10 cellular contexts compared by ENCODE assay signal in the genomic region with DNA sequence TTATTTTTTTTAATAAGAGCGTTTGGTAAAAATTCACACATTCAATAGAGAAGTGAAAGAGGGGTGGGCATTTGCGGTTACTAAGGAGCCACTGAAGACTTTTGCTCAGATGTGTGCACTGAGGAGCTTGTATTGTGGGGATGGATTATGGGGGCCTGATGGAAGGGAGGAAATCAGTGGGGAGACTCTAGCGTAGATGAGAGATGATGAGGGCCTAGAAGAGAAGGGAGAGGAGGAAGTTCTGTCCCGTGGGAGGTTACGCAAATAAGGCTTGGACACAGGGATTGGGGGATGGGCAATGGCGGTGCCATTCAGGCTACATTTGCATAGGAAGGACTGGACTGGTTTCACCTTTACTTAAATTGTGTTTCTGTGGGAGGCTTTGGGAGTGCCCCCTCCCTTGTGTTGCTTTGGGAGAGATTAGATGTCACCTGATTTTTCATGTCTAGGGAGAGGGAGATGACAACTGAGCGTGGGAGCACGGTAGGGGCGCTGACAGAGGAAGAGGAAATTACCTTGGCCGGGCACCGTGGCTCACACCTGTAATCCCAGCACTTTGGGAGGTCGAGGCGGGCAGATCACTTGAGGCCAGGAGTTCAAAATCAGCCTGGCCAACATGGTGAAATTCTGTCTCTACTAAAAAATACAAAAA. TPM values are rescaled to one million over a fixed set of nuclear protein-coding genes. Genes with fewer than 3 reads are reported as not detected.
DNase-seq lines count a peak whose midpoint lies in the region; ATAC-seq and TF ChIP-seq lines count a peak whose summit lies in the region.
"Had no signal": no experiment of that assay in that cellular context is flagged by ENCODE, and none has a peak within 500 bp of the region (broad histone marks: within the 10 kb centered on the region; RNA-seq: fewer than 3 reads in every experiment).

No MANE protein-coding gene starts in this region.

- no peaks in the 10 kb centered on the region for H3K36me3 Mint-ChIP-seq in glutamatergic neuron (ENCODE audit: unreplicated experiment)

- H3K9me3 Mint-ChIP-seq in glutamatergic neuron (ENCODE audit: unreplicated experiment) = peaks cover 4% of the 10 kb centered on the region
- H3K9me3 Mint-ChIP-seq: activated naive CD4-positive, alpha-beta T cell treated with anti-CD3 and anti-CD28 coated beads, Interleukin-2, amount 10 ng/mL, durations not matched to agents 7 days and 5 days had no signal

- peaks cover 11% of the 10 kb centered on the region for H3K4me1 Mint-ChIP-seq in glutamatergic neuron (ENCODE audit: low read depth, unreplicated experiment)

- TF ChIP-seq CTCF in GM13976 (IDR thresholded peaks at IDR 0.05; ENCODE audit: borderline replicate concordance, control extremely low read depth, extremely low read depth, insufficient read depth, missing control alignments) (no peak), glutamatergic neuron (IDR thresholded peaks at IDR 0.05; ENCODE audit: partially characterized antibody, unreplicated experiment) (no peak)

- peaks cover 8% of the 10 kb centered on the region for H3K27me3 Mint-ChIP-seq in glutamatergic neuron (ENCODE audit: unreplicated experiment)

- peak overlapping the region; percentile 3 for H3K4me3 Mint-ChIP-seq in glutamatergic neuron (ENCODE audit: unreplicated experiment)

- H3K27ac Mint-ChIP-seq in glutamatergic neuron (ENCODE audit: unreplicated experiment) = no peak overlapping the region
- H3K27ac Mint-ChIP-seq: activated naive CD4-positive, alpha-beta T cell treated with anti-CD3 and anti-CD28 coated beads, Interleukin-2, amount 10 ng/mL, durations not matched to agents 7 days and 5 days had no signal

- DNase-seq in GM13976 (ENCODE audit: low spot score) (peak; percentile 39), NOMO-1 treated with DMSO at 0.1 percent for 48 hours (lab: John Stamatoyannopoulos, UW; ENCODE audit: unreplicated experiment) (peak; percentile 88), glutamatergic neuron (peak; percentile 31), sciatic nerve (ENCODE audit: low spot score) (peak; percentile 74), NCI-H2196 treated with DMSO at 0.1 percent for 48 hours (lab: John Stamatoyannopoulos, UW; ENCODE audit: unreplicated experiment) (no peak), NCI-H1930 (lab: John Stamatoyannopoulos, UW) (no peak)
- DNase-seq in stimulated activated CD4-positive, alpha-beta T cell treated with anti-CD3 and anti-CD28 coated beads, Interleukin-4, amount 100 ng/mL, for 1 hour = no peak
- DNase-seq: activated naive CD4-positive, alpha-beta T cell treated with anti-CD3 and anti-CD28 coated beads, Interleukin-2, amount 10 ng/mL, durations not matched to agents 7 days and 5 days had no signal

- intact Hi-C loops in sciatic nerve (cut with DNase I) = no loop called here

- ATAC-seq in sciatic nerve = no peak

- in situ Hi-C loops in GM13976 (cut with MboI; ENCODE audit: low sequenced_read_pairs, unreplicated experiment) = no loop called here

RNA-seq across cellular contexts. Expression of gene HIP1, which starts 2.2 kb away (rescaled TPM):
- total RNA-seq in glutamatergic neuron (ENCODE audit: unreplicated experiment) = 65.5 TPM
- 65.3 TPM for total RNA-seq in sciatic nerve

RNA-seq across cellular contexts. Expression of gene CCL26, which starts 31.0 kb away (rescaled TPM):
- total RNA-seq in glutamatergic neuron (ENCODE audit: unreplicated experiment) (not detected), sciatic nerve (4.3 TPM)
- total RNA-seq: lung microvascular endothelial cell; T-helper 2 cell treated with Interferon-gamma antibody and Interleukin-4, amounts not matched to agents 100 ng/mL and 5 ng/mL, for 36 hours had no signal

Comparison
In these comparisons a context has a peak if more than half of its experiments do, and no peak if none do; other contexts are left out.
1. DNase-seq: peak in GM13976 (single experiment), NOMO-1 treated with DMSO at 0.1 percent for 48 hours (single experiment), glutamatergic neuron (single experiment) and sciatic nerve (single experiment); none in stimulated activated CD4-positive, alpha-beta T cell treated with anti-CD3 and anti-CD28 coated beads, Interleukin-4, amount 100 ng/mL, for 1 hour (single experiment), NCI-H2196 treated with DMSO at 0.1 percent for 48 hours (single experiment) and NCI-H1930 (0 of 2).